14 cellular contexts compared by ENCODE assay signal in genomic region chr3:47766186-47766585, GRCh38. TPM values are rescaled to one million over a fixed set of nuclear protein-coding genes. Genes with fewer than 3 reads are reported as not detected.
DNase-seq lines count a peak whose midpoint lies in the region; FAIRE-seq and TF ChIP-seq lines count a peak whose summit lies in the region.
"Had no signal": no experiment of that assay in that cellular context is flagged by ENCODE, and none has a peak within 500 bp of the region (broad histone marks: within the 10 kb centered on the region; RNA-seq: fewer than 3 reads in every experiment).

No MANE protein-coding gene starts in this region.

- TF ChIP-seq EP300 in ovary (IDR thresholded peaks at IDR 0.05): no peak

- H3K27ac Mint-ChIP-seq in endodermal cell (peak overlapping the region; percentile 70), progenitor cell of endocrine pancreas (peak overlapping the region; percentile 39)
- no peak overlapping the region for H3K27ac Mint-ChIP-seq in activated T-cell treated with anti-CD3 and anti-CD28 coated beads, Interleukin-2, amount 50 U/mL, for 24 hours

- WGBS in endodermal cell (ENCODE audit: insufficient coverage in 1 of 2, insufficient read length in 1 of 2), 2 experiments: 92% methylated on average over 2 to 4 of the region's 4 CpGs
- 32 to 40% methylated on average over 4 of the region's 4 CpGs for WGBS in thyroid gland, 2 donors
- 78 to 82% (median 79%) methylated on average over 4 of the region's 4 CpGs for WGBS in ovary, 3 donors

- CTCF ChIA-PET in HEK293 (lab: Yijun Ruan, JAX): interaction anchor here (0.6 kb wide), 1 partner anchor 31 kb away, joined by 3 read pairs; no protein-coding TSS in a partner anchor

- POLR2A ChIA-PET in HEK293 (lab: Yijun Ruan, JAX): no interaction called here

- FAIRE-seq in GM12891 (lab: Jason Lieb, UNC): no peak
- FAIRE-seq: A549, GM18507 had no signal

- H3K27me3 Mint-ChIP-seq in endodermal cell (ENCODE audit: insufficient read depth) (no peaks in the 10 kb centered on the region), progenitor cell of endocrine pancreas (no peaks in the 10 kb centered on the region)
- H3K27me3 Mint-ChIP-seq in activated T-cell treated with anti-CD3 and anti-CD28 coated beads, Interleukin-2, amount 50 U/mL, for 24 hours: no peaks in the 10 kb centered on the region
- H3K27me3 Mint-ChIP-seq: IgD-negative memory B cell had no signal

- H3K4me3 Mint-ChIP-seq in endodermal cell: no peak overlapping the region
- H3K4me3 Mint-ChIP-seq in progenitor cell of endocrine pancreas (ENCODE audit: low read depth): no peak overlapping the region
- no peak overlapping the region for H3K4me3 Mint-ChIP-seq in activated T-cell treated with anti-CD3 and anti-CD28 coated beads, Interleukin-2, amount 50 U/mL, for 24 hours
- H3K4me3 Mint-ChIP-seq: IgD-negative memory B cell had no signal

- intact Hi-C loops in thyroid gland (cut with DNase I) (no loop called here), ovary (cut with DNase I) (no loop called here)

- DNase-seq in endodermal cell: no peak
- no peak for DNase-seq in progenitor cell of endocrine pancreas (ENCODE audit: low spot score, unreplicated experiment)
- DNase-seq in thyroid gland: peak; percentile 59 to 64
- no peak for DNase-seq in GM12891 (ENCODE audit: insufficient read length, low spot score)
- no peak for DNase-seq in activated T-cell treated with anti-CD3 and anti-CD28 coated beads, Interleukin-2, amount 50 U/mL, for 24 hours
- DNase-seq in ovary: no peak
- DNase-seq in AG08395 (ENCODE audit: low spot score): no peak
- DNase-seq: DMS 273 treated with DMSO at 0.1 percent for 48 hours, GM23248, H7 had no signal

- H3K27me3 ChIP-seq in endodermal cell (ENCODE audit: control insufficient read depth, insufficient read depth, low read length, poor library complexity, severe bottlenecking): no peaks in the 10 kb centered on the region
- no peaks in the 10 kb centered on the region for H3K27me3 ChIP-seq in thyroid gland
- no peaks in the 10 kb centered on the region for H3K27me3 ChIP-seq in ovary

- H3K36me3 Mint-ChIP-seq in endodermal cell (ENCODE audit: low read depth) (peaks cover 57% of the 10 kb centered on the region), progenitor cell of endocrine pancreas (ENCODE audit: insufficient read depth) (peaks cover 17% of the 10 kb centered on the region)
- H3K36me3 Mint-ChIP-seq in activated T-cell treated with anti-CD3 and anti-CD28 coated beads, Interleukin-2, amount 50 U/mL, for 24 hours (ENCODE audit: low read depth): peaks cover 70% of the 10 kb centered on the region

- H3K4me1 ChIP-seq in HEK293 (ENCODE audit: control insufficient read depth, insufficient read depth, low read length): no peaks in the 10 kb centered on the region; the same call in 1 of the 2 replicates
- H3K4me1 ChIP-seq in endodermal cell (ENCODE audit: control insufficient read depth, insufficient read depth, low read length): no peaks in the 10 kb centered on the region
- peaks cover 12 to 15% of the 10 kb centered on the region in 2 donors for H3K4me1 ChIP-seq in thyroid gland
- peaks cover 2% of the 10 kb centered on the region for H3K4me1 ChIP-seq in ovary (ENCODE audit: insufficient read depth)
- H3K4me1 ChIP-seq: A549 had no signal

- 0 out of 2 replicates have a peak overlapping the region, but pooled peaks have one; percentile 22 for H3K27ac ChIP-seq in HEK293 (ENCODE audit: extremely low read depth, low read depth, low read length)
- H3K27ac ChIP-seq in endodermal cell (ENCODE audit: low read depth, low read length): no peak overlapping the region
- peak overlapping the region; percentile 68 to 89 (median 83) for H3K27ac ChIP-seq in thyroid gland
- no peak overlapping the region for H3K27ac ChIP-seq in ovary
- H3K27ac ChIP-seq: A549, GM23248 had no signal

- H3K9me3 Mint-ChIP-seq in endodermal cell (no peaks in the 10 kb centered on the region), progenitor cell of endocrine pancreas (ENCODE audit: low read depth) (no peaks in the 10 kb centered on the region)
- H3K9me3 Mint-ChIP-seq in activated T-cell treated with anti-CD3 and anti-CD28 coated beads, Interleukin-2, amount 50 U/mL, for 24 hours: no peaks in the 10 kb centered on the region
- H3K9me3 Mint-ChIP-seq: IgD-negative memory B cell had no signal

- H3K4me1 Mint-ChIP-seq in endodermal cell (no peaks in the 10 kb centered on the region), progenitor cell of endocrine pancreas (ENCODE audit: low read depth) (no peaks in the 10 kb centered on the region)
- H3K4me1 Mint-ChIP-seq in activated T-cell treated with anti-CD3 and anti-CD28 coated beads, Interleukin-2, amount 50 U/mL, for 24 hours (ENCODE audit: low read depth): peaks cover 22% of the 10 kb centered on the region

- H3K36me3 ChIP-seq in HEK293 (ENCODE audit: control insufficient read depth in 2 of 2, insufficient read depth in 1 of 2, low read length in 2 of 2) (peaks cover 6 to 36% of the 10 kb centered on the region in 2 experiments), endodermal cell (ENCODE audit: control insufficient read depth, insufficient read depth, low read length) (peaks cover 60% of the 10 kb centered on the region), thyroid gland (peaks cover under 1 to 4% of the 10 kb centered on the region in 2 donors), ovary (no peaks in the 10 kb centered on the region)

- no peak overlapping the region for H3K9ac ChIP-seq in endodermal cell (ENCODE audit: extremely low read depth, low read length, poor library complexity, severe bottlenecking)
- H3K9ac ChIP-seq: GM23248 had no signal

- H3K4me3 ChIP-seq in HEK293 (ENCODE audit: low read depth, low read length) (no peak overlapping the region), endodermal cell (ENCODE audit: low read length) (no peak overlapping the region), thyroid gland (replicated peaks in 1 of 3) (no peak overlapping the region), ovary (no peak overlapping the region)
- H3K4me3 ChIP-seq: A549, GM23248 had no signal

- TF ChIP-seq POLR2A in thyroid gland (IDR thresholded peaks at IDR 0.05): peak in 1 of 2 donors; percentile 6
- TF ChIP-seq POLR2A in GM12891 (IDR thresholded peaks at IDR 0.05; ENCODE audit: low read depth, low read length): no peak
- TF ChIP-seq POLR2A in ovary (IDR thresholded peaks at IDR 0.05): no peak

- TF ChIP-seq CTCF in HEK293 (tag by site-specific recombination; IDR thresholded peaks at IDR 0.05) (no peak), endodermal cell (conservative IDR thresholded peaks at IDR 0.05) (no peak), progenitor cell of endocrine pancreas (IDR thresholded peaks at IDR 0.05; ENCODE audit: unreplicated experiment) (no peak), thyroid gland (IDR thresholded peaks at IDR 0.05) (no peak), ovary (IDR thresholded peaks at IDR 0.05) (no peak)

- no peaks in the 10 kb centered on the region for H3K9me3 ChIP-seq in HEK293 (ENCODE audit: control insufficient read depth, insufficient read depth, low read depth, low read length)
- no peaks in the 10 kb centered on the region for H3K9me3 ChIP-seq in endodermal cell (ENCODE audit: control insufficient read depth, low read length)
- H3K9me3 ChIP-seq in thyroid gland: no peaks in the 10 kb centered on the region
- H3K9me3 ChIP-seq in ovary: no peaks in the 10 kb centered on the region
- H3K9me3 ChIP-seq: A549 had no signal

TF ChIP-seq in HEK293, 187 proteins besides CTCF, POLR2A, EP300 and RAD21:
- TF ChIP-seq PRDM1 (tag by site-specific recombination; IDR thresholded peaks at IDR 0.05) (no peak), ZNF561 (tag by site-specific recombination; IDR thresholded peaks at IDR 0.05; ENCODE audit: borderline replicate concordance) (no peak)
TF ChIP-seq in HEK293: peak in this region for 0.

TF ChIP-seq in GM12891, 5 proteins besides CTCF, POLR2A, EP300 and RAD21:
- TF ChIP-seq TAF1 (IDR thresholded peaks at IDR 0.05; ENCODE audit: low read depth, low read length): no peak
- TF ChIP-seq SPI1 (IDR thresholded peaks at IDR 0.05; ENCODE audit: low read depth, low read length): no peak
- TF ChIP-seq POU2F2 (IDR thresholded peaks at IDR 0.05; ENCODE audit: low read depth, low read length): no peak
- no peak for TF ChIP-seq POLR2AphosphoS5 (IDR thresholded peaks at IDR 0.05; ENCODE audit: low read depth, low read length)
- no peak for TF ChIP-seq PAX5 (IDR thresholded peaks at IDR 0.05; ENCODE audit: insufficient read depth, low read length, severe bottlenecking)
TF ChIP-seq in GM12891: peak in this region for 0.

RNA-seq across cellular contexts. Expression of gene SMARCC1, which starts 15.5 kb away (rescaled TPM):
- total RNA-seq in endodermal cell (100 to 1,000 TPM; 200 to 231 TPM), progenitor cell of endocrine pancreas (250 and 257 TPM in 2 replicates), thyroid gland (10 to 100 TPM; 38.0 to 49.2 (median 45.4) TPM), ovary (10 to 100 TPM; 26.1 to 68.9 (median 64.5) TPM)
- polyA plus RNA-seq in endodermal cell (2013, experiment 1 of 2): 149 TPM
- 144 TPM for polyA plus RNA-seq in endodermal cell (2013, experiment 2 of 2)
- 39.9 TPM for polyA plus RNA-seq in GM12891 (2012; ENCODE audit: low read depth, missing spikeins)
- polyA plus RNA-seq in ovary: 10 to 100 TPM; 24.8 to 50.6 TPM

RNA-seq across cellular contexts. Expression of gene DHX30, which starts 36.8 kb away (rescaled TPM):
- total RNA-seq in endodermal cell (100 to 1,000 TPM; 104 to 113 TPM), progenitor cell of endocrine pancreas (115 and 130 TPM in 2 replicates), thyroid gland (10 to 100 TPM; 51.3 to 80.3 (median 72.8) TPM), ovary (10 to 100 TPM; 48.0 to 66.8 (median 60.3) TPM)
- 96.9 TPM for polyA plus RNA-seq in endodermal cell (2013, experiment 1 of 2)
- polyA plus RNA-seq in endodermal cell (2013, experiment 2 of 2): 86.5 TPM
- 31.0 TPM for polyA plus RNA-seq in GM12891 (2012; ENCODE audit: low read depth, missing spikeins)
- polyA plus RNA-seq in ovary: 10 to 100 TPM; 19.5 to 44.5 TPM

Comparison
In these comparisons a context has a peak if more than half of its experiments do, and no peak if none do; other contexts are left out.
1. H3K27ac ChIP-seq: peak in HEK293 (single experiment) and thyroid gland (3 of 3); none in endodermal cell (single experiment) and ovary (0 of 2).
2. DNase-seq: peak in thyroid gland (2 of 2); none in endodermal cell (single experiment), progenitor cell of endocrine pancreas (single experiment), GM12891 (single experiment), activated T-cell treated with anti-CD3 and anti-CD28 coated beads, Interleukin-2, amount 50 U/mL, for 24 hours (single experiment), ovary (0 of 5) and AG08395 (single experiment).